8 cellular contexts compared by ENCODE assay signal in genomic region chr1:212286437-212287131, GRCh38. TPM values are rescaled to one million over a fixed set of nuclear protein-coding genes. Genes with fewer than 3 reads are reported as not detected.
DNase-seq lines count a peak whose midpoint lies in the region; TF ChIP-seq lines count a peak whose summit lies in the region.

No MANE protein-coding gene starts in this region.

- H3K4ac ChIP-seq in mesenchymal stem cell (ENCODE audit: low read depth in 1 of 2, low read length in 2 of 2) = peak overlapping the region; percentile 57 to 93

- no peaks in the 10 kb centered on the region for H3K36me3 ChIP-seq in mesenchymal stem cell (ENCODE audit: control insufficient read depth in 1 of 2, insufficient read depth in 2 of 2, low read depth in 1 of 2, low read length in 2 of 2)
- no peaks in the 10 kb centered on the region for H3K36me3 ChIP-seq in uterus

- H3K27me3 ChIP-seq in mesenchymal stem cell (ENCODE audit: control insufficient read depth in 1 of 2, insufficient read depth in 1 of 2, low read length in 2 of 2) = no peaks in the 10 kb centered on the region
- H3K27me3 ChIP-seq in uterus = no peaks in the 10 kb centered on the region

- no peak overlapping the region for H2BK120ac ChIP-seq in mesenchymal stem cell (ENCODE audit: low read depth, low read length)

- peak overlapping the region; percentile 71 to 98 for H3K18ac ChIP-seq in mesenchymal stem cell (ENCODE audit: low read depth in 1 of 2, low read length in 2 of 2)

- H3K79me1 ChIP-seq in mesenchymal stem cell (replicated peaks; ENCODE audit: low read length, poor library complexity, severe bottlenecking) = peaks cover 4% of the 10 kb centered on the region

- TF ChIP-seq CTCF in uterus (IDR thresholded peaks at IDR 0.05) = no peak

- peak overlapping the region; percentile 0 to 99 for H3K14ac ChIP-seq in mesenchymal stem cell (ENCODE audit: low read length in 2 of 2)

- H2BK5ac ChIP-seq in mesenchymal stem cell (ENCODE audit: low read depth, low read length, poor library complexity, severe bottlenecking) = no peak overlapping the region

- H3K27ac ChIP-seq in caudate nucleus (ENCODE audit: low read depth, low read length) (peak overlapping the region; percentile 95), mesenchymal stem cell (ENCODE audit: low read length, poor library complexity, severe bottlenecking) (no peak overlapping the region), uterus (peak overlapping the region; percentile 96 to 99)

- DNase-seq in T-helper 2 cell treated with Interferon-gamma antibody and Interleukin-4, amounts not matched to agents 5 μg/mL and 100 μg/mL, for 36 hours (ENCODE audit: low spot score) = no peak
- no peak for DNase-seq in T-helper 2 cell
- DNase-seq in NCI-H774 (lab: John Stamatoyannopoulos, UW) = peak; percentile 50
- DNase-seq in caudate nucleus (lab: John Stamatoyannopoulos, UW) = peak in 8 of 61 donors; percentile 13 to 66 (median 48)
- peak; percentile 37 for DNase-seq in mesenchymal stem cell
- DNase-seq in uterus = no peak
- no peak for DNase-seq in HPDE6-E6E7 (ENCODE audit: extremely low spot score)
- DNase-seq in epidermal melanocyte (ENCODE audit: insufficient read length, low spot score) = no peak

- peak overlapping the region; percentile 94 to 99 for H3K4me3 ChIP-seq in mesenchymal stem cell (ENCODE audit: insufficient read depth in 1 of 2, low read depth in 1 of 2, low read length in 2 of 2)
- peak overlapping the region; percentile 67 to 89 for H3K4me3 ChIP-seq in uterus

- H2AK5ac ChIP-seq in mesenchymal stem cell (ENCODE audit: low read length, severe bottlenecking) = no peak overlapping the region

- H3K27me3 Mint-ChIP-seq in T-helper 2 cell treated with Interferon-gamma antibody and Interleukin-4, amounts not matched to agents 5 μg/mL and 100 μg/mL, for 36 hours (ENCODE audit: low read depth) = no peaks in the 10 kb centered on the region

- peak overlapping the region; percentile 57 for H3K4me2 ChIP-seq in mesenchymal stem cell (ENCODE audit: low read length, poor library complexity, severe bottlenecking)

- H3K4me1 ChIP-seq in mesenchymal stem cell (ENCODE audit: control insufficient read depth, insufficient read depth, low read depth, low read length) (peaks cover 8% of the 10 kb centered on the region), uterus (peaks cover 0 to 8% of the 10 kb centered on the region in 2 donors)

- peak overlapping the region; percentile 99 for H3K4me3 Mint-ChIP-seq in T-helper 2 cell treated with Interferon-gamma antibody and Interleukin-4, amounts not matched to agents 5 μg/mL and 100 μg/mL, for 36 hours

- H4K8ac ChIP-seq in mesenchymal stem cell (ENCODE audit: low read length) = no peak overlapping the region

- H2BK15ac ChIP-seq in mesenchymal stem cell (ENCODE audit: low read depth, poor library complexity, severe bottlenecking) = no peak overlapping the region

- H3K9me3 Mint-ChIP-seq in T-helper 2 cell treated with Interferon-gamma antibody and Interleukin-4, amounts not matched to agents 5 μg/mL and 100 μg/mL, for 36 hours = no peaks in the 10 kb centered on the region

- H3K4me1 Mint-ChIP-seq in T-helper 2 cell treated with Interferon-gamma antibody and Interleukin-4, amounts not matched to agents 5 μg/mL and 100 μg/mL, for 36 hours (ENCODE audit: low read depth) = peaks cover 29% of the 10 kb centered on the region

- peak overlapping the region; percentile 89 for H3K9ac ChIP-seq in mesenchymal stem cell (ENCODE audit: low read length)

- intact Hi-C loops in uterus (cut with DNase I; ENCODE audit: low total_unique reads) = no loop called here

- no peaks in the 10 kb centered on the region for H3K9me3 ChIP-seq in mesenchymal stem cell (ENCODE audit: control insufficient read depth, low read length)
- no peaks in the 10 kb centered on the region for H3K9me3 ChIP-seq in uterus

- H3K23ac ChIP-seq in mesenchymal stem cell (ENCODE audit: low read length in 2 of 2) = peak overlapping the region in 1 of 2 experiments; percentile 46

- H3K36me3 Mint-ChIP-seq in T-helper 2 cell treated with Interferon-gamma antibody and Interleukin-4, amounts not matched to agents 5 μg/mL and 100 μg/mL, for 36 hours (ENCODE audit: low read depth) = peaks cover 26% of the 10 kb centered on the region

- no peak for TF ChIP-seq POLR2A in uterus (IDR thresholded peaks at IDR 0.05)

- peak overlapping the region; percentile 41 for H4K91ac ChIP-seq in mesenchymal stem cell (ENCODE audit: low read length)

- WGBS in mesenchymal stem cell = 5% methylated on average over 17 of the region's 19 CpGs

- H2BK12ac ChIP-seq in mesenchymal stem cell (ENCODE audit: low read length in 2 of 2) = no peak overlapping the region

- H3K27ac Mint-ChIP-seq in T-helper 2 cell treated with Interferon-gamma antibody and Interleukin-4, amounts not matched to agents 5 μg/mL and 100 μg/mL, for 36 hours = peak overlapping the region; percentile 96

- peak overlapping the region; percentile 95 for H2AFZ ChIP-seq in mesenchymal stem cell (ENCODE audit: low read depth, low read length)

RNA-seq across cellular contexts. Expression of gene PPP2R5A, which starts 1.4 kb away (rescaled TPM):
- polyA plus RNA-seq in mesenchymal stem cell (2013, experiment 1 of 2) = 19.1 TPM
- polyA plus RNA-seq in mesenchymal stem cell (2013, experiment 2 of 2) = 19.9 TPM
- total RNA-seq in uterus = 10 to 100 TPM; 14.9 to 44.4 (median 34.6) TPM

Comparison
In these comparisons a context has a peak if more than half of its experiments do, and no peak if none do; other contexts are left out.
1. DNase-seq: peak in NCI-H774 (single experiment) and mesenchymal stem cell (single experiment); none in T-helper 2 cell treated with Interferon-gamma antibody and Interleukin-4, amounts not matched to agents 5 μg/mL and 100 μg/mL, for 36 hours (single experiment), T-helper 2 cell (0 of 5), uterus (0 of 2), HPDE6-E6E7 (single experiment) and epidermal melanocyte (single experiment).